18 cellular contexts compared by ENCODE assay signal in the genomic region with DNA sequence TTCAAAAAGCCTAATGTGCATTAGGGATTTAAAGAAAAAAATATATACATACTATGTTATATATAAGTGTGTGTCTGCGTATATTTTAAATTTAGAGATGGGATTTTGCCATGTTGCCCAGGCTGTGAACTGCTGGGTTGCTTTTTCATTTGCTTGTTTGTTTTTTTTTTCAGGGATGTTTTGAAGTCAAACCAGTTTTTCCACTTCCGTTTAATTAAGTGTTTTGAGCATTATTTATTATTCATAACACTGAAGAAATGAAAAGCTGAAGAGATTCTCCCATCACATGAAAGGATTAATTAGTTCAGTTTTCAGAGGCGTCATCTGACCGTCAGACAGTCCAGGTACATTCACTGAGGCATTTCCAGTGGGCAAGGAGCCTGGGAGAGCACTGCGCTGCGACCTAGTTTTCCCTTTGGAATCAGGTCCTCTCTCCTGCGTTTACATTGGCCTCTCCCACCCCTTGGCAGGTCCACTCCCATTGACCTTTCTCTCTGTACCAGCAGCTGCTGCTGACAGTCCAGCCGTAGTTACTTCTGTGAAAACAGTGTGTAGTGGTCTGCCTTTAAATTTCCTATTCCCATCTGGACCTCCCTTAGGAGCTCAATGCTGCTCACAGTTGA. TPM values are rescaled to one million over a fixed set of nuclear protein-coding genes. Genes with fewer than 3 reads are reported as not detected.
DNase-seq lines count a peak whose midpoint lies in the region; ATAC-seq, FAIRE-seq and TF ChIP-seq lines count a peak whose summit lies in the region.
"Had no signal": no experiment of that assay in that cellular context is flagged by ENCODE, and none has a peak within 500 bp of the region (broad histone marks: within the 10 kb centered on the region; RNA-seq: fewer than 3 reads in every experiment).

No MANE protein-coding gene starts in this region.

- H3K4me3 ChIP-seq in heart left ventricle (no peak overlapping the region), left lung (no peak overlapping the region)
- no peak overlapping the region for H3K4me3 ChIP-seq in naive thymus-derived CD4-positive, alpha-beta T cell (ENCODE audit: low read length)
- no peak overlapping the region for H3K4me3 ChIP-seq in CD4-positive, alpha-beta memory T cell (ENCODE audit: low read length in 2 of 2)
- H3K4me3 ChIP-seq: ovary, SK-N-MC, tibial artery had no signal

- no peaks in the 10 kb centered on the region for H3K9me3 Mint-ChIP-seq in WTC11
- peaks cover 4 to 15% (median 9%) of the 10 kb centered on the region in 11 donors for H3K9me3 Mint-ChIP-seq in naive thymus-derived CD4-positive, alpha-beta T cell
- peaks cover 0 to 18% (median 14%) of the 10 kb centered on the region in 8 donors for H3K9me3 Mint-ChIP-seq in CD4-positive, alpha-beta memory T cell

- POLR2A ChIA-PET in WTC11 (lab: Charles Lee): interaction anchor here (1.2 kb wide), 1 partner anchor 24 kb away, joined by 3 read pairs; no protein-coding TSS in a partner anchor
- POLR2A ChIA-PET in naive thymus-derived CD4-positive, alpha-beta T cell (lab: Charles Lee): interaction anchor here (1.1 kb wide), 1 partner anchor 13 kb away, joined by 4 read pairs; no protein-coding TSS in a partner anchor
- POLR2A ChIA-PET in CD4-positive, alpha-beta memory T cell (lab: Charles Lee; ENCODE audit: partially characterized antibody): interaction anchor here (1.1 kb wide), 1 partner anchor 24 kb away, joined by 4 read pairs; no protein-coding TSS in a partner anchor

- H3K27ac ChIP-seq in heart left ventricle (no peak overlapping the region), left lung (no peak overlapping the region)
- H3K27ac ChIP-seq in naive thymus-derived CD4-positive, alpha-beta T cell (ENCODE audit: low read depth, low read length): no peak overlapping the region
- H3K27ac ChIP-seq in CD4-positive, alpha-beta memory T cell (ENCODE audit: low read depth, low read length): no peak overlapping the region
- H3K27ac ChIP-seq: ovary, SK-N-MC, tibial artery had no signal

- H3K27me3 ChIP-seq in heart left ventricle: no peaks in the 10 kb centered on the region
- H3K27me3 ChIP-seq in left lung: no peaks in the 10 kb centered on the region
- no peaks in the 10 kb centered on the region for H3K27me3 ChIP-seq in naive thymus-derived CD4-positive, alpha-beta T cell (ENCODE audit: control insufficient read depth in 2 of 2, insufficient read depth in 2 of 2, low read length in 2 of 2)
- H3K27me3 ChIP-seq in CD4-positive, alpha-beta memory T cell (ENCODE audit: insufficient read depth, low read length): no peaks in the 10 kb centered on the region
- H3K27me3 ChIP-seq: ovary, tibial artery had no signal

- H3K4me1 ChIP-seq in heart left ventricle: peaks cover 0 to 14% (median 0%) of the 10 kb centered on the region in 12 donors
- peaks cover 0 to 29% of the 10 kb centered on the region in 2 donors for H3K4me1 ChIP-seq in left lung
- peaks cover 0 to 3% of the 10 kb centered on the region in 2 donors for H3K4me1 ChIP-seq in naive thymus-derived CD4-positive, alpha-beta T cell (ENCODE audit: control insufficient read depth in 2 of 2, insufficient read depth in 2 of 2, low read length in 2 of 2)
- H3K4me1 ChIP-seq in CD4-positive, alpha-beta memory T cell (ENCODE audit: insufficient read depth, low read length): no peaks in the 10 kb centered on the region
- H3K4me1 ChIP-seq: tibial artery had no signal

- H3K27ac Mint-ChIP-seq in WTC11: 0 out of 2 replicates have a peak overlapping the region, but pooled peaks have one; percentile 48
- H3K27ac Mint-ChIP-seq in naive thymus-derived CD4-positive, alpha-beta T cell: no peak overlapping the region
- H3K27ac Mint-ChIP-seq in CD4-positive, alpha-beta memory T cell: no peak overlapping the region
- H3K27ac Mint-ChIP-seq: activated CD8-positive, alpha-beta memory T cell treated with anti-CD3 and anti-CD28 coated beads, Interleukin-2, amount 10 ng/mL, durations not matched to agents 7 days and 5 days; mesothelial cell of epicardium had no signal

- H3K9me3 ChIP-seq in heart left ventricle (peaks cover 0 to 5% (median 0%) of the 10 kb centered on the region in 12 donors), left lung (no peaks in the 10 kb centered on the region)
- peaks cover 0 to 4% (median 0%) of the 10 kb centered on the region in 3 experiments for H3K9me3 ChIP-seq in naive thymus-derived CD4-positive, alpha-beta T cell (ENCODE audit: control insufficient read depth in 2 of 3, low read length in 3 of 3)
- H3K9me3 ChIP-seq in CD4-positive, alpha-beta memory T cell (ENCODE audit: control insufficient read depth in 1 of 2, low read length in 2 of 2): peaks cover 0 to 7% of the 10 kb centered on the region in 2 donors
- H3K9me3 ChIP-seq: ovary, tibial artery had no signal

- H3K27me3 Mint-ChIP-seq in WTC11 (ENCODE audit: low read depth): no peaks in the 10 kb centered on the region
- peaks cover 0 to 23% (median 0%) of the 10 kb centered on the region in 5 donors for H3K27me3 Mint-ChIP-seq in naive thymus-derived CD4-positive, alpha-beta T cell
- peaks cover 0 to 4% of the 10 kb centered on the region in 2 donors for H3K27me3 Mint-ChIP-seq in CD4-positive, alpha-beta memory T cell

- CTCF ChIA-PET in WTC11 (lab: Charles Lee): interaction anchor here (1.5 kb wide), 1 partner anchor 28 kb away, joined by 5 read pairs; no protein-coding TSS in a partner anchor
- CTCF ChIA-PET in naive thymus-derived CD4-positive, alpha-beta T cell (lab: Charles Lee): no interaction called here
- CTCF ChIA-PET in CD4-positive, alpha-beta memory T cell (lab: Charles Lee; ENCODE audit: partially characterized antibody): interaction anchor here (1.4 kb wide), 1 partner anchor 138 kb away, joined by 3 read pairs; no protein-coding TSS in a partner anchor

- TF ChIP-seq CTCF in heart left ventricle (IDR thresholded peaks at IDR 0.05): no peak
- TF ChIP-seq CTCF in WTC11 (IDR thresholded peaks at IDR 0.05): no peak
- TF ChIP-seq CTCF in left lung (IDR thresholded peaks at IDR 0.05): no peak

- no peak for DNase-seq in heart left ventricle
- no peak for DNase-seq in left ventricle myocardium superior
- no peak for DNase-seq in WTC11 (ENCODE audit: low spot score)
- peak in 1 of 2 donors; percentile 42 for DNase-seq in left lung
- no peak for DNase-seq in naive thymus-derived CD4-positive, alpha-beta T cell
- DNase-seq in GM12891 (ENCODE audit: insufficient read length, low spot score): no peak
- DNase-seq in pons (ENCODE audit: low spot score): no peak
- DNase-seq in CD4-positive, alpha-beta memory T cell: no peak
- DNase-seq: activated CD8-positive, alpha-beta memory T cell treated with anti-CD3 and anti-CD28 coated beads, Interleukin-2, amount 10 ng/mL, durations not matched to agents 7 days and 5 days; activated naive CD4-positive, alpha-beta T cell treated with Interleukin-2 at 50 U/mL for 16 hours; DMS 273 treated with DMSO at 0.1 percent for 48 hours; hypothalamus; NCI-H1105 treated with DMSO at 0.1 percent for 48 hours; ovary; tibial artery had no signal

- no peaks in the 10 kb centered on the region for H3K36me3 Mint-ChIP-seq in WTC11
- H3K36me3 Mint-ChIP-seq in naive thymus-derived CD4-positive, alpha-beta T cell: peaks cover 6 to 9% (median 8%) of the 10 kb centered on the region in 5 donors
- H3K36me3 Mint-ChIP-seq in CD4-positive, alpha-beta memory T cell: peaks cover 4 to 6% of the 10 kb centered on the region in 2 donors
- H3K36me3 Mint-ChIP-seq: mesothelial cell of epicardium had no signal

- no peak for FAIRE-seq in GM12891 (lab: Jason Lieb, UNC)
- FAIRE-seq: endometrium had no signal

- H3K4me1 Mint-ChIP-seq in WTC11: peaks cover 22% of the 10 kb centered on the region
- peaks cover 4 to 13% (median 9%) of the 10 kb centered on the region in 7 donors for H3K4me1 Mint-ChIP-seq in naive thymus-derived CD4-positive, alpha-beta T cell
- H3K4me1 Mint-ChIP-seq in CD4-positive, alpha-beta memory T cell: peaks cover 9 to 10% (median 9%) of the 10 kb centered on the region in 4 donors

- WGBS in heart left ventricle, 4 donors: 62 to 73% (median 66%) methylated on average over 8 of the region's 8 CpGs

- ATAC-seq in heart left ventricle (peak in 3 of 4 donors; percentile 16 to 66 (median 63)), left ventricle myocardium superior (no peak), WTC11 (peak; percentile 75), left lung (peak; percentile 87)
- no peak for ATAC-seq in naive thymus-derived CD4-positive, alpha-beta T cell
- ATAC-seq: activated CD8-positive, alpha-beta memory T cell treated with anti-CD3 and anti-CD28 coated beads, Interleukin-2, amount 10 ng/mL, durations not matched to agents 7 days and 5 days had no signal

- no peak overlapping the region for H3K4me3 Mint-ChIP-seq in WTC11
- no peak overlapping the region for H3K4me3 Mint-ChIP-seq in naive thymus-derived CD4-positive, alpha-beta T cell
- H3K4me3 Mint-ChIP-seq in CD4-positive, alpha-beta memory T cell: no peak overlapping the region
- H3K4me3 Mint-ChIP-seq: activated CD8-positive, alpha-beta memory T cell treated with anti-CD3 and anti-CD28 coated beads, Interleukin-2, amount 10 ng/mL, durations not matched to agents 7 days and 5 days; mesothelial cell of epicardium had no signal

- TF ChIP-seq POLR2A in heart left ventricle (IDR thresholded peaks at IDR 0.05) (no peak), GM12891 (IDR thresholded peaks at IDR 0.05; ENCODE audit: low read depth, low read length) (no peak)

- no peaks in the 10 kb centered on the region for H3K36me3 ChIP-seq in heart left ventricle
- no peaks in the 10 kb centered on the region for H3K36me3 ChIP-seq in left lung
- no peaks in the 10 kb centered on the region for H3K36me3 ChIP-seq in naive thymus-derived CD4-positive, alpha-beta T cell (ENCODE audit: control insufficient read depth in 2 of 3, insufficient read depth in 3 of 3, low read length in 3 of 3)
- H3K36me3 ChIP-seq in CD4-positive, alpha-beta memory T cell (ENCODE audit: insufficient read depth, low read length): no peaks in the 10 kb centered on the region
- H3K36me3 ChIP-seq: ovary, tibial artery had no signal

- intact Hi-C loops in heart left ventricle (cut with DNase I) (no loop called here), left ventricle myocardium superior (cut with micrococcal nuclease) (no loop called here), left lung (cut with DNase I) (no loop called here)
- intact Hi-C loops in naive thymus-derived CD4-positive, alpha-beta T cell (cut with micrococcal nuclease): no loop called here
- intact Hi-C loops in CD4-positive, alpha-beta memory T cell (cut with micrococcal nuclease): no loop called here

TF ChIP-seq in GM12891, 5 proteins besides CTCF, POLR2A, EP300 and RAD21 (continues in another document):
- no peak for TF ChIP-seq SPI1 (IDR thresholded peaks at IDR 0.05; ENCODE audit: low read depth, low read length)

RNA-seq across cellular contexts. Expression of gene ARRDC3, which starts 26.0 kb away (rescaled TPM):
- total RNA-seq in heart left ventricle: 10 to 100 TPM in 5 of 9 donors, 1 to 10 TPM in 4; 4.3 to 53.6 (median 11.8) TPM
- 1 to 10 TPM; 3.3 to 7.2 TPM for polyA plus RNA-seq in heart left ventricle
- total RNA-seq in left ventricle myocardium superior: 16.5 TPM
- 10.3 to 25.1 TPM (median 21.8 TPM) in 3 replicates for total RNA-seq in WTC11 (2021)
- 100 to 1,000 TPM in 1 of 2 donors, 10 to 100 TPM in 1; 80.3 to 182 TPM for total RNA-seq in left lung
- 100 to 1,000 TPM in 4 of 5 experiments, 10 to 100 TPM in 1; 29.8 to 256 (median 172) TPM for total RNA-seq in naive thymus-derived CD4-positive, alpha-beta T cell
- polyA plus RNA-seq in naive thymus-derived CD4-positive, alpha-beta T cell: 100 to 1,000 TPM in 1 of 2 donors, 10 to 100 TPM in 1; 60.5 to 130 TPM
- polyA plus RNA-seq in GM12891 (2012; ENCODE audit: low read depth, missing spikeins): 5.3 TPM
- 100 to 1,000 TPM; 123 to 130 TPM for total RNA-seq in CD4-positive, alpha-beta memory T cell
- polyA plus RNA-seq in CD4-positive, alpha-beta memory T cell: 10 to 100 TPM; 46.7 to 66.6 TPM

Comparison
In these comparisons a context has a peak if more than half of its experiments do, and no peak if none do; other contexts are left out.
1. ATAC-seq: peak in heart left ventricle (3 of 4), WTC11 (single experiment) and left lung (single experiment); none in left ventricle myocardium superior (single experiment) and naive thymus-derived CD4-positive, alpha-beta T cell (single experiment).